8 cellular contexts compared by ENCODE assay signal in the genomic region with DNA sequence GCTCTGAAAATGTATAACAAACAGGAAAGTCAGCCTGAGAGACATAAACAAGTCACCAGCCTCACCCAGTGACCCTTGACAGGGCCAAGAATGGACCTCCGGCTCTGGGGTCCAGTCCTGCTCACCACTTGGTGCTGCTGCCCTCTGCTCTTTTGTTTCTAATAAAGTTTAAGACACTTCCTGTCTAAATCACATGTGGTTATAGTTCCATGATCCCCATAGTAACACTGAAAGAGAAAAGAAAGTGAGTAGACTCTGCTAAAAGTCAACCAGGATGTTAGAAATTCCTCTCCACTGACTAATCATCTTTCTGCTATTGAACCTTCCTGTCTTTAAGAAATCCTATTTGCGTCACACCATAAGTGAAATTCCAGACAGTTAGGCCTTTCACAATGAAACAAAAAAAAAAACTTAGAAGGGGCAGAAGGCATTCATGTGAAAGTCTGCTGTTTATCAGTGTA.
A peak's percentile ranks its signal among the peaks of the same experiment; 100 is the strongest.
DNase-seq lines count a peak whose midpoint lies in the region; ATAC-seq and TF ChIP-seq lines count a peak whose summit lies in the region.

No MANE protein-coding gene starts in this region.

- DNase-seq in HS-27A (ENCODE audit: low read depth) (peak; percentile 81), astrocyte of the cerebellum (ENCODE audit: low read depth) (peak; percentile 98), iPS-NIHi11 (ENCODE audit: low spot score) (peak; percentile 39), thyroid gland (no peak), NCI-H128 (lab: John Stamatoyannopoulos, UW; ENCODE audit: unreplicated experiment) (no peak)
- no peak for DNase-seq in effector CD8-positive, alpha-beta T cell (lab: John Stamatoyannopoulos, UW)

- H3K27ac ChIP-seq in thyroid gland = peak overlapping the region in 2 of 3 donors; percentile 34 to 74

- no peak for TF ChIP-seq POLR2A in thyroid gland (IDR thresholded peaks at IDR 0.05)

- no peaks in the 10 kb centered on the region for H3K4me1 ChIP-seq in thyroid gland

- no peaks in the 10 kb centered on the region for H3K9me3 ChIP-seq in thyroid gland

- no peak for ATAC-seq in HG02588 (IDR thresholded peaks at IDR 0.05; ENCODE audit: unreplicated experiment)
- ATAC-seq in GM19351 (IDR thresholded peaks at IDR 0.05; ENCODE audit: unreplicated experiment) = no peak

- in situ Hi-C loops in astrocyte of the cerebellum (cut with HindIII; ENCODE audit: low sequenced_read_pairs) = no loop called here

- WGBS in thyroid gland, 2 donors = 38 to 56% methylated on average over 2 of the region's 2 CpGs

- no peaks in the 10 kb centered on the region for H3K36me3 ChIP-seq in thyroid gland

- no peaks in the 10 kb centered on the region for H3K27me3 ChIP-seq in thyroid gland

- peak; percentile 5 for TF ChIP-seq CTCF in astrocyte of the cerebellum (IDR thresholded peaks at IDR 0.05; ENCODE audit: low read depth, low read length, missing control alignments)
- no peak for TF ChIP-seq CTCF in thyroid gland (IDR thresholded peaks at IDR 0.05)

- no peak overlapping the region for H3K4me3 ChIP-seq in astrocyte of the cerebellum (ENCODE audit: low read depth, low read length)
- H3K4me3 ChIP-seq in thyroid gland (replicated peaks in 1 of 3) = no peak overlapping the region

- intact Hi-C loops in thyroid gland (cut with DNase I) = no loop called here

Comparison
In these comparisons a context has a peak if more than half of its experiments do, and no peak if none do; other contexts are left out.
1. DNase-seq: peak in HS-27A (single experiment), astrocyte of the cerebellum (single experiment) and iPS-NIHi11 (single experiment); none in thyroid gland (0 of 2), NCI-H128 (single experiment) and effector CD8-positive, alpha-beta T cell (single experiment).